Comparison of ENCODE assay signal across 8 cellular contexts in the genomic region with DNA sequence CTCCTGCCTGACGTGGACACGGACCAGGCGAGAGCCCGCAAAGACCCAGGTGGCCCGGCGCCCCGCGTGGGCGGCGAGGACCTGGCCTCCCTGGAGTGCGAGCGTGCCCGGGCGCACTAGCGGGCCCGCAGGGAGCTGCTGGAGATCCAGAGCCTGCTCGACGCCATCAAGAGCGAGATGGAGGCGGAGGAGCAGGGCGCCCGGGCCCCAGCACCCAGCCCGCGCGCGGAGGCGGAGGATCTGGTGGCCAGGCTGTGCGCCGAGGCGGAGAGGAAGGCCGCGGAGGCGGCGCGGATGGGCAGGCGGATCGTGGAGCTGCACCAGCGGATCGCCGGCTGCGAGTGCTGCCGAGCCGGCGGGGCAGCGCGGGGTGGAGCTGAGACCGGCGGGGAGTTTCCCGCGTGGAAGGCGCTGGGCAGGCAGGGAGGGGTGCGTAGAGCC. TPM values are rescaled to one million over a fixed set of nuclear protein-coding genes. Genes with fewer than 3 reads are reported as not detected.
DNase-seq lines count a peak whose midpoint lies in the region; ATAC-seq and TF ChIP-seq lines count a peak whose summit lies in the region.

No MANE protein-coding gene starts in this region.

- peaks cover 12% of the 10 kb centered on the region for H3K27me3 Mint-ChIP-seq in neural progenitor cell (ENCODE audit: insufficient read depth, low read depth)

- intact Hi-C loops in upper lobe of right lung (cut with DNase I), result no loop called here

- no peaks in the 10 kb centered on the region for H3K79me2 ChIP-seq in neural progenitor cell (ENCODE audit: low read depth)

- DNase-seq in ELF-1 (ENCODE audit: low read depth, low spot score) (peak; percentile 62), neural progenitor cell (ENCODE audit: low spot score) (peak; percentile 53), upper lobe of right lung (peak; percentile 77), NCI-H2227 treated with DMSO at 0.1 percent for 48 hours (lab: John Stamatoyannopoulos, UW) (no peak)
- peak; percentile 77 for DNase-seq in activated CD8-positive, alpha-beta memory T cell treated with anti-CD3 and anti-CD28 coated beads, Interleukin-2, amount 50 U/mL, for 48 hours

- no peaks in the 10 kb centered on the region for H3K4me1 Mint-ChIP-seq in neural progenitor cell

- ATAC-seq in esophagus mucosa (peak; percentile 64), upper lobe of right lung (peak; percentile 86), HG03565 (IDR thresholded peaks at IDR 0.05; ENCODE audit: unreplicated experiment) (no peak), GM18505 (IDR thresholded peaks at IDR 0.05; ENCODE audit: unreplicated experiment) (no peak)

- no peak for TF ChIP-seq POLR2A in GM18505 (IDR thresholded peaks at IDR 0.05; ENCODE audit: borderline replicate concordance, extremely low read depth, insufficient read depth, insufficient read length)

- H3F3A ChIP-seq in neural progenitor cell (ENCODE audit: low read depth), result no peaks in the 10 kb centered on the region

- no peak overlapping the region for H3K4me3 ChIP-seq in neural progenitor cell
- H3K4me3 ChIP-seq in upper lobe of right lung, result peak overlapping the region; percentile 43

- H2AFZ ChIP-seq in neural progenitor cell (replicated peaks), result peak overlapping the region; percentile 9

- TF ChIP-seq CTCF in neural progenitor cell (IDR thresholded peaks at IDR 0.05), result no peak
- TF ChIP-seq CTCF in upper lobe of right lung (IDR thresholded peaks at IDR 0.05), result no peak

- H3K27me3 ChIP-seq in neural progenitor cell (peaks cover 33% of the 10 kb centered on the region), upper lobe of right lung (peaks cover 1% of the 10 kb centered on the region)

- H3K36me3 ChIP-seq in neural progenitor cell, result no peaks in the 10 kb centered on the region
- H3K36me3 ChIP-seq in upper lobe of right lung, result no peaks in the 10 kb centered on the region

- no peak overlapping the region for H3K27ac Mint-ChIP-seq in neural progenitor cell

- H3K4me1 ChIP-seq in neural progenitor cell, result no peaks in the 10 kb centered on the region
- H3K4me1 ChIP-seq in upper lobe of right lung, result no peaks in the 10 kb centered on the region

- no peak overlapping the region for H3K27ac ChIP-seq in neural progenitor cell
- H3K27ac ChIP-seq in upper lobe of right lung, result no peak overlapping the region

- H3K36me3 Mint-ChIP-seq in neural progenitor cell, result no peaks in the 10 kb centered on the region

- H4K20me1 ChIP-seq in neural progenitor cell (ENCODE audit: low read depth), result no peaks in the 10 kb centered on the region

- H3K9ac ChIP-seq in neural progenitor cell, result no peak overlapping the region

- H3K9me3 ChIP-seq in neural progenitor cell (ENCODE audit: low read depth) (no peaks in the 10 kb centered on the region), upper lobe of right lung (no peaks in the 10 kb centered on the region)

- H3K4me2 ChIP-seq in neural progenitor cell, result peak overlapping the region; percentile 49

- peaks cover 7% of the 10 kb centered on the region for H3K9me3 Mint-ChIP-seq in neural progenitor cell

- H3K4me3 Mint-ChIP-seq in neural progenitor cell, result no peak overlapping the region

RNA-seq across cellular contexts. Expression of a gene that starts 18.2 kb away (rescaled TPM):
- total RNA-seq in esophagus mucosa (157 TPM), neural progenitor cell (ENCODE audit: low replicate concordance) (162 and 178 TPM in 2 replicates), upper lobe of right lung (235 TPM)

RNA-seq across cellular contexts. Expression of a gene that starts 35.0 kb away (rescaled TPM):
- total RNA-seq in esophagus mucosa (1,144 TPM), neural progenitor cell (ENCODE audit: low replicate concordance) (not detected in 2 replicates), upper lobe of right lung (3.6 TPM)

RNA-seq across cellular contexts. Expression of a gene that starts 51.0 kb away (rescaled TPM):
- total RNA-seq in esophagus mucosa (28.1 TPM), neural progenitor cell (ENCODE audit: low replicate concordance) (90.6 and 141 TPM in 2 replicates), upper lobe of right lung (46.6 TPM)

RNA-seq across cellular contexts. Expression of a gene that starts 57.3 kb away (rescaled TPM):
- total RNA-seq in esophagus mucosa (9.8 TPM), neural progenitor cell (ENCODE audit: low replicate concordance) (10.5 and 24.6 TPM in 2 replicates), upper lobe of right lung (10.7 TPM)

Comparison
In these comparisons a context has a peak if more than half of its experiments do, and no peak if none do; other contexts are left out.
1. ATAC-seq: peak in esophagus mucosa (single experiment) and upper lobe of right lung (single experiment); none in HG03565 (single experiment) and GM18505 (single experiment).
2. RNA of a gene that starts 35.0 kb away (total RNA-seq): 1,144 TPM in esophagus mucosa (single experiment); 3.6 TPM in upper lobe of right lung (single experiment) and not detected in neural progenitor cell; every median in the first group is over 100 times any median in the second.